In genomic region chr10:79093658-79094411, GRCh38 we compare ENCODE assay signal across 2 cellular contexts.
TF ChIP-seq lines count a peak whose summit lies in the region.

No MANE protein-coding gene starts in this region.

TF ChIP-seq in K562, 482 proteins besides CTCF, POLR2A, EP300 and RAD21 (continues in another document):
- TF ChIP-seq TSHZ1 (CRISPR knock-in tag; IDR thresholded peaks at IDR 0.05) = 0 out of 2 replicates have a peak, but pooled peaks have one; percentile 9
- TF ChIP-seq PTRF (tag; IDR thresholded peaks at IDR 0.05) = no peak
- TF ChIP-seq SPI1 (IDR thresholded peaks at IDR 0.05; ENCODE audit: borderline replicate concordance, low read depth, low read length) = peak; percentile 97
- TF ChIP-seq NBN (IDR thresholded peaks at IDR 0.05; ENCODE audit: low read depth) = no peak; the same call in 1 of the 2 replicates
- no peak for TF ChIP-seq EZH2 (IDR thresholded peaks at IDR 0.05; ENCODE audit: borderline replicate concordance, low read depth, low read length)
- peak; percentile 80 for TF ChIP-seq TEAD4 (IDR thresholded peaks at IDR 0.05; ENCODE audit: low read length)
- TF ChIP-seq TEAD4 (CRISPR knock-in tag; IDR thresholded peaks at IDR 0.05; ENCODE audit: borderline replicate concordance) = no peak
- TF ChIP-seq ZNF121 (CRISPR knock-in tag; conservative IDR thresholded peaks at IDR 0.05) = no peak
- TF ChIP-seq RFX7 (CRISPR knock-in tag; IDR thresholded peaks at IDR 0.05) = no peak
- TF ChIP-seq ZNF354B (CRISPR knock-in tag; IDR thresholded peaks at IDR 0.05) = no peak
- TF ChIP-seq ZHX1 (conservative IDR thresholded peaks at IDR 0.05; ENCODE audit: low read length) = no peak
- TF ChIP-seq GATA2 (CRISPR knock-in tag; IDR thresholded peaks at IDR 0.05) = peak; percentile 91
- TF ChIP-seq CTBP1 (IDR thresholded peaks at IDR 0.05; ENCODE audit: borderline replicate concordance) = peak; percentile 93
- no peak for TF ChIP-seq PTTG1 (tag; IDR thresholded peaks at IDR 0.05; ENCODE audit: low read depth)
- no peak for TF ChIP-seq CHCHD3 (CRISPR knock-in tag; IDR thresholded peaks at IDR 0.05)
- TF ChIP-seq BRD4 (IDR thresholded peaks at IDR 0.05) = no peak
- peak; percentile 78; the same call in 1 of the 2 replicates for TF ChIP-seq MECOM (CRISPR knock-in tag; IDR thresholded peaks at IDR 0.05)
- TF ChIP-seq ESRRB (CRISPR knock-in tag; IDR thresholded peaks at IDR 0.05; ENCODE audit: borderline replicate concordance) = no peak
- TF ChIP-seq HCFC1 (IDR thresholded peaks at IDR 0.05; ENCODE audit: low read depth, low read length) = no peak
- TF ChIP-seq ZC3H11A (IDR thresholded peaks at IDR 0.05; ENCODE audit: low read depth, low read length) = no peak
- TF ChIP-seq ZNF217 (CRISPR knock-in tag; IDR thresholded peaks at IDR 0.05) = no peak
- TF ChIP-seq ZNF57 (CRISPR knock-in tag; IDR thresholded peaks at IDR 0.05) = 0 out of 2 replicates have a peak, but pooled peaks have one; percentile 33
- no peak for TF ChIP-seq THAP12 (CRISPR knock-in tag; IDR thresholded peaks at IDR 0.05)
- TF ChIP-seq HMGN3 (IDR thresholded peaks at IDR 0.05; ENCODE audit: borderline replicate concordance, extremely low read depth, insufficient read length, low read depth, low read length) = peak; percentile 34
- peak; percentile 38; the same call in 1 of the 2 replicates for TF ChIP-seq ZNF589 (CRISPR knock-in tag; IDR thresholded peaks at IDR 0.05; ENCODE audit: low read depth)

TF ChIP-seq in SK-N-SH, 30 proteins besides CTCF, POLR2A, EP300 and RAD21 (continued from another document):
- TF ChIP-seq PBX3 (IDR thresholded peaks at IDR 0.05) (no peak), GATA2 (CRISPR knock-in tag; IDR thresholded peaks at IDR 0.05) (no peak), USF2 (IDR thresholded peaks at IDR 0.05; ENCODE audit: borderline replicate concordance, low read depth, low read length) (no peak), JUND (IDR thresholded peaks at IDR 0.05) (no peak), FOXM1 (IDR thresholded peaks at IDR 0.05; ENCODE audit: low read depth) (no peak), GABPA (IDR thresholded peaks at IDR 0.05; ENCODE audit: low read depth) (no peak), MEF2A (IDR thresholded peaks at IDR 0.05; ENCODE audit: borderline replicate concordance, low read depth) (no peak)
